ENCODE assay signal across 23 cellular contexts in genomic region chr1:31224102-31224501, GRCh38. TPM values are rescaled to one million over a fixed set of nuclear protein-coding genes. Genes with fewer than 3 reads are reported as not detected.
"Had no signal": no experiment of that assay in that cellular context is flagged by ENCODE, and none has a peak within 500 bp of the region (broad histone marks: within the 10 kb centered on the region; RNA-seq: fewer than 3 reads in every experiment).

No MANE protein-coding gene starts in this region.

- H3K36me3 ChIP-seq: ascending aorta, stomach, suprapubic skin, tibial nerve, vagina had no signal

- H3K4me3 ChIP-seq: ascending aorta, dorsolateral prefrontal cortex, smooth muscle cell, stomach, suprapubic skin, tibial nerve, vagina had no signal

- H3K4me3 Mint-ChIP-seq: effector memory CD8-positive, alpha-beta T cell; natural killer cell treated with Interleukin-12 subunit alpha and Interleukin-12 subunit beta and Interleukin-15 and Interleukin-18, amount 100 ng/mL, for 72 hours; stimulated activated memory B cell treated with anti-CD40 and anti-IgM and Interleukin-4, amounts not matched to agents 10 μg/mL and 1 μg/mL and 100 μg/mL, for 72 hours; T-helper 1 cell treated with Interleukin-12 subunit alpha and Interleukin-12 subunit beta and Interleukin-4 antibody, amounts not matched to agents 30 μg/mL and 1 μg/mL, for 36 hours had no signal

- H3K27ac ChIP-seq: ascending aorta, stomach, suprapubic skin, tibial nerve, vagina had no signal

- H3K9me3 ChIP-seq: ascending aorta, stomach, suprapubic skin, tibial nerve, vagina had no signal

- H3K27ac Mint-ChIP-seq: activated naive CD4-positive, alpha-beta T cell treated with anti-CD3 and anti-CD28 coated beads, Interleukin-2, amount 50 U/mL, for 72 hours; effector memory CD8-positive, alpha-beta T cell; natural killer cell treated with Interleukin-12 subunit alpha and Interleukin-12 subunit beta and Interleukin-15 and Interleukin-18, amount 100 ng/mL, for 72 hours; stimulated activated memory B cell treated with anti-CD40 and anti-IgM and Interleukin-4, amounts not matched to agents 10 μg/mL and 1 μg/mL and 100 μg/mL, for 72 hours; T-helper 1 cell treated with Interleukin-12 subunit alpha and Interleukin-12 subunit beta and Interleukin-4 antibody, amounts not matched to agents 30 μg/mL and 1 μg/mL, for 36 hours had no signal

- H3K4me1 Mint-ChIP-seq: stimulated activated memory B cell treated with anti-CD40 and anti-IgM and Interleukin-4, amounts not matched to agents 10 μg/mL and 1 μg/mL and 100 μg/mL, for 72 hours had no signal

- DNase-seq: activated CD4-positive, alpha-beta T cell treated with anti-CD3 and anti-CD28 coated beads, Interleukin-2, amount 50 U/mL, for 1 hour; activated T-cell treated with anti-CD3 and anti-CD28 coated beads, Interleukin-2, amount 50 U/mL, for 1 hour; central memory CD4-positive, alpha-beta T cell; dorsolateral prefrontal cortex; effector memory CD8-positive, alpha-beta T cell; head of caudate nucleus; hypothalamus; midbrain; stimulated activated CD4-positive, alpha-beta T cell treated with anti-CD3 and anti-CD28 coated beads, Interleukin-15, amount 100 ng/mL, for 24 hours; stomach had no signal

- H3K36me3 Mint-ChIP-seq: activated naive CD4-positive, alpha-beta T cell treated with anti-CD3 and anti-CD28 coated beads, Interleukin-2, amount 50 U/mL, for 72 hours; natural killer cell treated with Interleukin-12 subunit alpha and Interleukin-12 subunit beta and Interleukin-15 and Interleukin-18, amount 100 ng/mL, for 72 hours; stimulated activated memory B cell treated with anti-CD40 and anti-IgM and Interleukin-4, amounts not matched to agents 10 μg/mL and 1 μg/mL and 100 μg/mL, for 72 hours had no signal

- H3K4me1 ChIP-seq: ascending aorta, stomach, tibial nerve, vagina had no signal

- ATAC-seq: activated naive CD4-positive, alpha-beta T cell treated with anti-CD3 and anti-CD28 coated beads, Interleukin-2, amount 50 U/mL, for 72 hours; effector memory CD8-positive, alpha-beta T cell; esophagus mucosa; natural killer cell treated with Interleukin-12 subunit alpha and Interleukin-12 subunit beta and Interleukin-15 and Interleukin-18, amount 100 ng/mL, for 72 hours; sciatic nerve; stimulated activated memory B cell treated with anti-CD40 and anti-IgM and Interleukin-4, amounts not matched to agents 10 μg/mL and 1 μg/mL and 100 μg/mL, for 72 hours had no signal

- H3K27me3 ChIP-seq: ascending aorta, tibial nerve, vagina had no signal

- H3K4me2 ChIP-seq: smooth muscle cell had no signal

- H3K9me3 Mint-ChIP-seq: activated naive CD4-positive, alpha-beta T cell treated with anti-CD3 and anti-CD28 coated beads, Interleukin-2, amount 50 U/mL, for 72 hours; effector memory CD8-positive, alpha-beta T cell; natural killer cell treated with Interleukin-12 subunit alpha and Interleukin-12 subunit beta and Interleukin-15 and Interleukin-18, amount 100 ng/mL, for 72 hours; stimulated activated memory B cell treated with anti-CD40 and anti-IgM and Interleukin-4, amounts not matched to agents 10 μg/mL and 1 μg/mL and 100 μg/mL, for 72 hours; T-helper 1 cell treated with Interleukin-12 subunit alpha and Interleukin-12 subunit beta and Interleukin-4 antibody, amounts not matched to agents 30 μg/mL and 1 μg/mL, for 36 hours had no signal

- H3K27me3 Mint-ChIP-seq: natural killer cell treated with Interleukin-12 subunit alpha and Interleukin-12 subunit beta and Interleukin-15 and Interleukin-18, amount 100 ng/mL, for 72 hours had no signal

RNA-seq across cellular contexts. Expression of gene NKAIN1, which starts 15.6 kb away (rescaled TPM):
- total RNA-seq: activated naive CD4-positive, alpha-beta T cell treated with anti-CD3 and anti-CD28 coated beads, Interleukin-2, amount 50 U/mL, for 72 hours; ascending aorta; liver; natural killer cell treated with Interleukin-12 subunit alpha and Interleukin-12 subunit beta and Interleukin-15 and Interleukin-18, amount 100 ng/mL, for 72 hours; omental fat pad; smooth muscle cell; stomach; tibial nerve; vagina had no signal
- polyA plus RNA-seq: liver had no signal
